In genomic region chr1:67359592-67359991, GRCh38 we compare ENCODE assay signal across 25 cellular contexts. TPM values are rescaled to one million over a fixed set of nuclear protein-coding genes. Genes with fewer than 3 reads are reported as not detected.
"Had no signal": no experiment of that assay in that cellular context is flagged by ENCODE, and none has a peak within 500 bp of the region (broad histone marks: within the 10 kb centered on the region; RNA-seq: fewer than 3 reads in every experiment).

No MANE protein-coding gene starts in this region.

- DNase-seq: activated CD4-positive, alpha-beta T cell treated with anti-CD3 and anti-CD28 coated beads, Interleukin-2, amount 50 U/mL, for 48 hours; activated CD4-positive, CD25-positive, alpha-beta regulatory T cell treated with anti-CD3 and anti-CD28 coated beads, Interleukin-2, amount 50 U/mL, for 72 hours; activated CD8-positive, alpha-beta memory T cell treated with anti-CD3 and anti-CD28 coated beads, Interleukin-2, amount 10 ng/mL, durations not matched to agents 7 days and 5 days; activated gamma-delta T cell; activated naive CD4-positive, alpha-beta T cell treated with anti-CD3 and anti-CD28 coated beads, Interleukin-2, amount 50 U/mL, for 16 hours; amniotic stem cell; body of pancreas; central memory CD4-positive, alpha-beta T cell; MG63; NCI-H1105; NCI-H1436; NCI-H187; NCI-H2081; NCI-H510A treated with DMSO at 0.1 percent for 48 hours; NCI-H69; PC-3; SHP77; SW 1271; T-helper 17 cell; T-helper 9 cell had no signal

- H3K27me3 Mint-ChIP-seq: activated CD8-positive, alpha-beta memory T cell treated with anti-CD3 and anti-CD28 coated beads, Interleukin-2, amount 10 ng/mL, durations not matched to agents 7 days and 5 days had no signal

- H3K27ac Mint-ChIP-seq: activated CD8-positive, alpha-beta memory T cell treated with anti-CD3 and anti-CD28 coated beads, Interleukin-2, amount 10 ng/mL, durations not matched to agents 7 days and 5 days; T-helper 17 cell; WTC11 had no signal

- H3K4me3 Mint-ChIP-seq: activated CD8-positive, alpha-beta memory T cell treated with anti-CD3 and anti-CD28 coated beads, Interleukin-2, amount 10 ng/mL, durations not matched to agents 7 days and 5 days; T-helper 17 cell; WTC11 had no signal

- ATAC-seq: activated CD8-positive, alpha-beta memory T cell treated with anti-CD3 and anti-CD28 coated beads, Interleukin-2, amount 10 ng/mL, durations not matched to agents 7 days and 5 days; body of pancreas; PC-3; SK-N-SH treated with all-trans-retinoic acid at 6 μM for 48 hours; T-helper 17 cell; WTC11 had no signal

- H3K36me3 Mint-ChIP-seq: WTC11 had no signal

- H3K9me3 Mint-ChIP-seq: WTC11 had no signal

- H3K4me1 Mint-ChIP-seq: WTC11 had no signal

RNA-seq across cellular contexts. Expression of gene IL12RB2, which starts 51.9 kb away (rescaled TPM):
- total RNA-seq: ascending aorta, chondrocyte, PC-3, SJSA1 had no signal
